ENCODE assay signal across 14 cellular contexts in the genomic region with DNA sequence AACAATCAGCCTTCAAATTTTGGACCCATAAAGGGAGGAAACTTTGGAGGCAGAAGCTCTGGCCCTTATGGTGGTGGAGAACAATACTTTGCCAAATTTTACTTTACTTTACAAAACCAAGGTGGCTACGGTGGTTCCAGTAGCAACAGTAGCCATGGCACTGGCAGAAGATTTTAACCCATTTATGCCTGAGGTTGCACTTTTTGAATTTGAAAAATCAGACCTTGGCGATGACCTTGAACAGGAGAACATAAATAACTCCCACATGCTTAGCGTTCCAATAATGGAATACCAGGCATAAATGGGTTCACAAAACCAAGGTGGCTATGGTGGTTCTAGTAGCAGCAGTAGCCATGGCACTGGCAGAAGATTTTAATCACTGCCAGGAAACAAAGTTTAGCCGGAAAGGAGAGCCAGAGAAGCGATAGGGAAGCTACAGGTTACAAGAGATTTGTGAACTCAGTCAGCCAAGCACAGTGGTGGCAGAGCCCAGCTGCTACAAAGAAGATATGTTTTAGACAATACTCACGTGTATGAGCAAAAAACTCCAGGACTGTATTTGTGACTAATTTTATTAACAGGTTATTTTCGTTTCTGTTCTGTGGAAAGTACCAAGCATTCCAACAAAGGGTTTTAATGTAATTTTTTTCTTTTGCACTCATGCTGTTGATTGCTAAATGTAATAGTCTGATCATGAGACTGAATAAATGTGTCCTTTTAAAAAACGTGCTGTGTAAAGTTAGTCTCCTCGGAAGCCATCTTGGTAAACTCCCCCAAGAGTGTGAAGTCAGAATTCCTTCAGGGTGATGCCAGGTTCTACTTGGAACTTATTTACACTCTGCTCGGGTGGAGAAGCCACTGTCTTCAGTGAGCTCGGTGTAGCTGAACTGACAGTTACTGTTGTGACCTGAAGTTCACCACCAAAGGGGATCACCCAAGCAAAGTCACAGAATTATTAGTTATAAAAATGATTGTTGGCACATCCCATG. TPM values are rescaled to one million over a fixed set of nuclear protein-coding genes. Genes with fewer than 3 reads are reported as not detected.
A peak's percentile ranks its signal among the peaks of the same experiment; 100 is the strongest.
DNase-seq lines count a peak whose midpoint lies in the region; ATAC-seq, FAIRE-seq and TF ChIP-seq lines count a peak whose summit lies in the region.
"Had no signal": no experiment of that assay in that cellular context is flagged by ENCODE, and none has a peak within 500 bp of the region (broad histone marks: within the 10 kb centered on the region; RNA-seq: fewer than 3 reads in every experiment).

No MANE protein-coding gene starts in this region.

- H3K27me3 ChIP-seq in OCI-LY3 (ENCODE audit: low read depth, low read length) (no peaks in the 10 kb centered on the region), gastrocnemius medialis (no peaks in the 10 kb centered on the region)
- H3K27me3 ChIP-seq: esophagus muscularis mucosa had no signal

- H3K4me3 ChIP-seq in OCI-LY3 (ENCODE audit: low read length): peak overlapping the region; percentile 25; the same call in 1 of the 2 replicates
- H3K4me3 ChIP-seq in gastrocnemius medialis: no peak overlapping the region
- H3K4me3 ChIP-seq: esophagus muscularis mucosa, prostate gland had no signal

- no peak overlapping the region for H3K9ac ChIP-seq in OCI-LY3 (ENCODE audit: low read length)

- no peak for TF ChIP-seq CTCF in OCI-LY3 (IDR thresholded peaks at IDR 0.05; ENCODE audit: low read depth, low read length)
- TF ChIP-seq CTCF in gastrocnemius medialis (IDR thresholded peaks at IDR 0.05 in 4 of 5, conservative IDR thresholded peaks at IDR 0.05 in 1 of 5): no peak

- peak overlapping the region; percentile 44 for H3K4me2 ChIP-seq in OCI-LY3 (ENCODE audit: low read length)

- ATAC-seq in GM19035 (IDR thresholded peaks at IDR 0.05; ENCODE audit: unreplicated experiment): peak; percentile 50
- peak; percentile 43 for ATAC-seq in HG02840 (IDR thresholded peaks at IDR 0.05; ENCODE audit: low FRiP score, unreplicated experiment)
- no peak for ATAC-seq in gastrocnemius medialis
- ATAC-seq: activated CD8-positive, alpha-beta T cell treated with anti-CD3 and anti-CD28 coated beads for 36 hours had no signal

- in situ Hi-C loops in gastrocnemius medialis (cut with MboI; ENCODE audit: low sequenced_read_pairs in 4 of 4) (no loop called here), KBM-7 (cut with MboI; ENCODE audit: low pct_unique_long_range_greater_than_20kb, low sequenced_read_pairs) (no loop called here)

- H4K20me1 ChIP-seq in OCI-LY3 (ENCODE audit: insufficient read depth, low read length): peaks cover 20% of the 10 kb centered on the region

- H3K9me3 ChIP-seq in OCI-LY3 (ENCODE audit: insufficient read depth, low read length): no peaks in the 10 kb centered on the region
- H3K9me3 ChIP-seq in gastrocnemius medialis: no peaks in the 10 kb centered on the region
- H3K9me3 ChIP-seq: esophagus muscularis mucosa, prostate gland had no signal

- no peak overlapping the region for H2AFZ ChIP-seq in OCI-LY3 (ENCODE audit: low read depth, low read length)

- H3K36me3 ChIP-seq in OCI-LY3 (replicated peaks; ENCODE audit: low read depth, low read length) (peaks cover 6% of the 10 kb centered on the region), gastrocnemius medialis (no peaks in the 10 kb centered on the region)
- H3K36me3 ChIP-seq: prostate gland had no signal

- H3K4me1 ChIP-seq in OCI-LY3 (ENCODE audit: low read length) (peaks cover 35% of the 10 kb centered on the region), gastrocnemius medialis (peaks cover 6 to 13% of the 10 kb centered on the region in 2 donors)

- no peak for TF ChIP-seq POLR2A in GM12892 (IDR thresholded peaks at IDR 0.05; ENCODE audit: low read depth, low read length)
- no peak for TF ChIP-seq POLR2A in gastrocnemius medialis (IDR thresholded peaks at IDR 0.05)

- peak overlapping the region; percentile 58 for H3K27ac ChIP-seq in OCI-LY3 (ENCODE audit: low read length)
- no peak overlapping the region for H3K27ac ChIP-seq in gastrocnemius medialis
- H3K27ac ChIP-seq: esophagus muscularis mucosa, prostate gland had no signal

- peaks cover 100% of the 10 kb centered on the region for H3K79me2 ChIP-seq in OCI-LY3 (ENCODE audit: low read length)

- intact Hi-C loops in gastrocnemius medialis (cut with DNase I; ENCODE audit: low total_unique reads): no loop called here

- peak; percentile 93 for FAIRE-seq in GM12892 (lab: Jason Lieb, UNC)

- no peak for DNase-seq in GM12892 (ENCODE audit: insufficient read length)
- DNase-seq in RPMI8226: no peak
- no peak for DNase-seq in gastrocnemius medialis
- DNase-seq in KBM-7: no peak
- no peak for DNase-seq in NCI-H446 (lab: John Stamatoyannopoulos, UW)
- DNase-seq: activated CD8-positive, alpha-beta T cell treated with anti-CD3 and anti-CD28 coated beads for 36 hours; activated naive CD4-positive, alpha-beta T cell treated with anti-CD3 and anti-CD28 coated beads for 36 hours; central memory CD4-positive, alpha-beta T cell had no signal

RNA-seq across cellular contexts. Expression of gene SFT2D1, which starts 6.7 kb away (rescaled TPM):
- 173 TPM for polyA plus RNA-seq in GM12892 (2012; ENCODE audit: missing spikeins)
- 10 to 100 TPM; 14.1 to 29.0 (median 16.8) TPM for total RNA-seq in gastrocnemius medialis

RNA-seq across cellular contexts. Expression of gene PRR18, which starts 27.5 kb away (rescaled TPM):
- polyA plus RNA-seq in GM12892 (2012; ENCODE audit: missing spikeins): 4.4 TPM
- total RNA-seq in gastrocnemius medialis: not detected
- total RNA-seq: activated naive CD4-positive, alpha-beta T cell treated with anti-CD3 and anti-CD28 coated beads for 36 hours; lung microvascular endothelial cell had no signal

RNA-seq across cellular contexts. Expression of gene MPC1, which starts 47.1 kb away (rescaled TPM):
- polyA plus RNA-seq in GM12892 (2012; ENCODE audit: missing spikeins): 92.3 TPM
- 100 to 1,000 TPM in 1 of 4 donors, 10 to 100 TPM in 3; 75.0 to 127 (median 97.4) TPM for total RNA-seq in gastrocnemius medialis

Comparison
In these comparisons a context has a peak if more than half of its experiments do, and no peak if none do; other contexts are left out.
1. ATAC-seq: peak in GM19035 (single experiment) and HG02840 (single experiment); none in gastrocnemius medialis (0 of 2).